16 cellular contexts compared by ENCODE assay signal in the genomic region with DNA sequence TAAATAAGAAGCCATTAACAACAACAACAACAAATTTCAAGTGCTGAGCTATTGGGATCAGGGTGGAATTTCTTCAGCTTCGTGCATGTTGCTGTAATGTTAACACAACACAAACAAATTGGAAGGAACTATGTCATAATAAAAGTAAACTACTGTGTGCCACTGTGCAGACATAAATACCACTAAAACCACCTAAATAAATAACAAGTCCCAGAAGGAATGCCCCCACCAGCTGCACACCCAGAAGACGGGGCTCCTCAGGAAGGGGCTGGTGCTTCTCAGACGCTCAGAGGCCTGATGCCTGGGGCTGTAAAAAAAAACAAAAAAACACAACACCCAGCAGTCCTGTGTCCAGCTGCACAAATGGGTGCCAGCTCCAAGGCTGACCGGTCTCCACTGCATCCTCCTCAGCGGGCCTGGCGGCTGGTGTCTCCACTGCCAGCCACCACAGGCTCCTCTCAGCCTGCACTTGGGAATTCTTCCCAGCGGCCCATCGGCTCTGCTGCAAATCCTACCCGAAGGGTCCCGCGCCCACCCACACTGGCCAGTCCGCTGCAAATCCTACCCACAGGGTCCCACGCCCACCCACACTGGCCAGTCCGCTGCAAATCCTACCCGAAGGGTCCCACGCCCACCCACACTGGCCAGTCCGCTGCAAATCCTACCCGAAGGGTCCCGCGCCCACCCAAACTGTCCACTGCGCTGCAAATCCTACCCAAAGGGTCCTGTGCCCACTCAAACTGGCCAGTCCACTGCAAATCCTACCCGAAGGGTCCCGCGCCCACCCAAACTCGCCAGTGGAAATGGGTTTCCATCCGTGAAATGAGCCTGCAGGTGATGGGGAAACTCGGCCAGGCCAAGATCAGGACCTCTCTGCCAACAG.
"Had no signal": no experiment of that assay in that cellular context is flagged by ENCODE, and none has a peak within 500 bp of the region (broad histone marks: within the 10 kb centered on the region; RNA-seq: fewer than 3 reads in every experiment).

No MANE protein-coding gene starts in this region.

- H3K27me3 ChIP-seq: dorsolateral prefrontal cortex, left lung, ovary, upper lobe of left lung had no signal

- H3K36me3 ChIP-seq: ovary, upper lobe of left lung had no signal

- ATAC-seq: activated naive CD8-positive, alpha-beta T cell treated with anti-CD3 and anti-CD28 coated beads, Interleukin-2, amount 50 U/mL, for 24 hours; activated T-cell treated with anti-CD3 and anti-CD28 coated beads, Interleukin-2, amount 50 U/mL, for 72 hours; left lung had no signal

- H3K4me1 Mint-ChIP-seq: activated naive CD8-positive, alpha-beta T cell treated with anti-CD3 and anti-CD28 coated beads, Interleukin-2, amount 50 U/mL, for 24 hours; memory B cell; neural crest cell had no signal

- H3K4me1 ChIP-seq: left lung, upper lobe of left lung had no signal

- H3K4me3 ChIP-seq: left lung, ovary, skin epidermis, upper lobe of left lung had no signal

- DNase-seq: activated CD4-positive, alpha-beta memory T cell treated with anti-CD3 and anti-CD28 coated beads for 36 hours; activated naive CD4-positive, alpha-beta T cell treated with Interleukin-2 at 50 U/mL for 16 hours; activated naive CD8-positive, alpha-beta T cell treated with anti-CD3 and anti-CD28 coated beads, Interleukin-2, amount 50 U/mL, for 24 hours; activated T-cell treated with anti-CD3 and anti-CD28 coated beads, Interleukin-2, amount 50 U/mL, for 72 hours; cerebellar nuclear complex; foreskin melanocyte; stimulated activated CD4-positive, alpha-beta T cell treated with anti-CD3 and anti-CD28 coated beads, Interleukin-1b, Interleukin-23, amount 100 ng/mL, for 48 hours; stimulated activated naive CD4-positive, alpha-beta T cell; upper lobe of left lung had no signal

- H3K27ac Mint-ChIP-seq: activated CD4-positive, alpha-beta memory T cell treated with anti-CD3 and anti-CD28 coated beads for 36 hours; activated naive CD8-positive, alpha-beta T cell treated with anti-CD3 and anti-CD28 coated beads, Interleukin-2, amount 50 U/mL, for 24 hours; activated T-cell treated with anti-CD3 and anti-CD28 coated beads, Interleukin-2, amount 50 U/mL, for 72 hours; memory B cell; T-helper 2 cell treated with Interferon-gamma antibody and Interleukin-4, amounts not matched to agents 5 μg/mL and 100 μg/mL, for 36 hours had no signal

- H3K27me3 Mint-ChIP-seq: activated CD4-positive, alpha-beta memory T cell treated with anti-CD3 and anti-CD28 coated beads for 36 hours; activated naive CD8-positive, alpha-beta T cell treated with anti-CD3 and anti-CD28 coated beads, Interleukin-2, amount 50 U/mL, for 24 hours; memory B cell had no signal

- H3K27ac ChIP-seq: left lung, ovary, skin epidermis, upper lobe of left lung had no signal

- H3K4me3 Mint-ChIP-seq: activated CD4-positive, alpha-beta memory T cell treated with anti-CD3 and anti-CD28 coated beads for 36 hours; activated naive CD8-positive, alpha-beta T cell treated with anti-CD3 and anti-CD28 coated beads, Interleukin-2, amount 50 U/mL, for 24 hours; activated T-cell treated with anti-CD3 and anti-CD28 coated beads, Interleukin-2, amount 50 U/mL, for 72 hours; memory B cell; neural crest cell; T-helper 2 cell treated with Interferon-gamma antibody and Interleukin-4, amounts not matched to agents 5 μg/mL and 100 μg/mL, for 36 hours had no signal
